15 cellular contexts compared by ENCODE assay signal in genomic region chr13:31950121-31950810, GRCh38.
DNase-seq lines count a peak whose midpoint lies in the region; ATAC-seq and FAIRE-seq lines count a peak whose summit lies in the region.
"Had no signal": no experiment of that assay in that cellular context is flagged by ENCODE, and none has a peak within 500 bp of the region (broad histone marks: within the 10 kb centered on the region; RNA-seq: fewer than 3 reads in every experiment).

No MANE protein-coding gene starts in this region.

- H3K9me3 Mint-ChIP-seq in activated CD4-positive, alpha-beta memory T cell treated with anti-CD3 and anti-CD28 coated beads, Interleukin-2, amount 10 ng/mL, durations not matched to agents 7 days and 5 days, result no peaks in the 10 kb centered on the region
- H3K9me3 Mint-ChIP-seq: activated CD4-positive, alpha-beta T cell treated with anti-CD3 and anti-CD28 coated beads, Interleukin-2, amount 10 ng/mL, durations not matched to agents 7 days and 5 days; activated T-cell treated with anti-CD3 and anti-CD28 coated beads, Interleukin-2, amount 50 U/mL, for 72 hours had no signal

- H3K4me1 ChIP-seq in small intestine (ENCODE audit: control insufficient read depth in 2 of 2, insufficient read depth in 1 of 2, low read depth in 1 of 2, low read length in 1 of 2), result peaks cover 0 to 3% of the 10 kb centered on the region in 2 donors
- H3K4me1 ChIP-seq in effector memory CD4-positive, alpha-beta T cell (ENCODE audit: control insufficient read depth, insufficient read depth, low read length, poor library complexity, severe bottlenecking), result no peaks in the 10 kb centered on the region
- H3K4me1 ChIP-seq: adrenal gland had no signal

- POLR2A ChIA-PET in activated CD4-positive, alpha-beta memory T cell treated with anti-CD3 and anti-CD28 coated beads, Interleukin-2, amount 10 ng/mL, durations not matched to agents 7 days and 5 days (lab: Charles Lee), result interaction anchor here (0.9 kb wide), 1 partner anchor 20 kb away, joined by 3 read pairs; no protein-coding TSS in a partner anchor

- 36 to 65% (median 46%) methylated on average over 2 of the region's 2 CpGs for WGBS in small intestine, 3 donors

- H3K27ac Mint-ChIP-seq in activated CD4-positive, alpha-beta memory T cell treated with anti-CD3 and anti-CD28 coated beads, Interleukin-2, amount 10 ng/mL, durations not matched to agents 7 days and 5 days, result no peak overlapping the region
- H3K27ac Mint-ChIP-seq: activated CD4-positive, alpha-beta T cell treated with anti-CD3 and anti-CD28 coated beads, Interleukin-2, amount 10 ng/mL, durations not matched to agents 7 days and 5 days; activated T-cell treated with anti-CD3 and anti-CD28 coated beads, Interleukin-2, amount 50 U/mL, for 72 hours had no signal

- no peak overlapping the region for H3K4me3 ChIP-seq in small intestine (ENCODE audit: low read depth in 1 of 2, low read length in 2 of 2)
- no peak overlapping the region for H3K4me3 ChIP-seq in effector memory CD4-positive, alpha-beta T cell (ENCODE audit: insufficient read depth, low read depth, low read length, poor library complexity, severe bottlenecking)
- H3K4me3 ChIP-seq: adrenal gland had no signal

- peak; percentile 66 for ATAC-seq in esophagus mucosa

- peaks cover 15% of the 10 kb centered on the region for H3K36me3 Mint-ChIP-seq in activated CD4-positive, alpha-beta memory T cell treated with anti-CD3 and anti-CD28 coated beads, Interleukin-2, amount 10 ng/mL, durations not matched to agents 7 days and 5 days (ENCODE audit: low read depth)

- no peak for FAIRE-seq in small intestine (lab: Jason Lieb, UNC)
- FAIRE-seq: A204.1 had no signal

- H3K27me3 ChIP-seq in small intestine (ENCODE audit: control insufficient read depth in 2 of 2, insufficient read depth in 2 of 2, low read length in 2 of 2), result no peaks in the 10 kb centered on the region
- H3K27me3 ChIP-seq in effector memory CD4-positive, alpha-beta T cell (replicated peaks; ENCODE audit: control insufficient read depth, insufficient read depth, low read length, poor library complexity, severe bottlenecking), result no peaks in the 10 kb centered on the region
- H3K27me3 ChIP-seq: adrenal gland had no signal

- no peaks in the 10 kb centered on the region for H3K9me3 ChIP-seq in small intestine (ENCODE audit: control insufficient read depth, low read depth)
- no peaks in the 10 kb centered on the region for H3K9me3 ChIP-seq in effector memory CD4-positive, alpha-beta T cell (ENCODE audit: control insufficient read depth, low read length)
- H3K9me3 ChIP-seq: adrenal gland had no signal

- peak; percentile 7 for DNase-seq in NCI-H2029 (lab: John Stamatoyannopoulos, UW)
- DNase-seq in NCI-H2029 treated with DMSO at 0.1 percent for 48 hours (lab: John Stamatoyannopoulos, UW), result no peak
- DNase-seq in NOMO-1 (lab: John Stamatoyannopoulos, UW; ENCODE audit: unreplicated experiment in 2 of 2), result peak; percentile 59 to 72
- DNase-seq in small intestine, result peak; percentile 46
- DNase-seq in activated CD4-positive, alpha-beta memory T cell treated with anti-CD3 and anti-CD28 coated beads, Interleukin-2, amount 10 ng/mL, durations not matched to agents 7 days and 5 days, result no peak
- no peak for DNase-seq in effector memory CD4-positive, alpha-beta T cell
- DNase-seq in NCI-H187 treated with DMSO at 0.1 percent for 48 hours (lab: John Stamatoyannopoulos, UW), result no peak
- DNase-seq: activated CD4-positive, alpha-beta T cell treated with anti-CD3 and anti-CD28 coated beads, Interleukin-2, amount 10 ng/mL, durations not matched to agents 7 days and 5 days; hippocampal formation; stimulated activated naive CD4-positive, alpha-beta T cell treated with Interleukin-2 at 50 U/mL for 16 hours had no signal

- H3K36me3 ChIP-seq in small intestine (ENCODE audit: control insufficient read depth in 2 of 2, insufficient read depth in 2 of 2, low read length in 2 of 2), result no peaks in the 10 kb centered on the region
- no peaks in the 10 kb centered on the region for H3K36me3 ChIP-seq in effector memory CD4-positive, alpha-beta T cell (ENCODE audit: control insufficient read depth, insufficient read depth, low read length)
- H3K36me3 ChIP-seq: adrenal gland had no signal

- peaks cover 13% of the 10 kb centered on the region for H3K4me1 Mint-ChIP-seq in activated CD4-positive, alpha-beta memory T cell treated with anti-CD3 and anti-CD28 coated beads, Interleukin-2, amount 10 ng/mL, durations not matched to agents 7 days and 5 days

- no peaks in the 10 kb centered on the region for H3K27me3 Mint-ChIP-seq in activated CD4-positive, alpha-beta memory T cell treated with anti-CD3 and anti-CD28 coated beads, Interleukin-2, amount 10 ng/mL, durations not matched to agents 7 days and 5 days
- H3K27me3 Mint-ChIP-seq: activated CD4-positive, alpha-beta T cell treated with anti-CD3 and anti-CD28 coated beads, Interleukin-2, amount 10 ng/mL, durations not matched to agents 7 days and 5 days had no signal

- CTCF ChIA-PET in activated CD4-positive, alpha-beta memory T cell treated with anti-CD3 and anti-CD28 coated beads, Interleukin-2, amount 10 ng/mL, durations not matched to agents 7 days and 5 days (lab: Charles Lee), result interaction anchor here (2.0 kb wide), 1 partner anchor 40 kb away, joined by 5 read pairs; no protein-coding TSS in a partner anchor

- H3K4me3 Mint-ChIP-seq in activated CD4-positive, alpha-beta memory T cell treated with anti-CD3 and anti-CD28 coated beads, Interleukin-2, amount 10 ng/mL, durations not matched to agents 7 days and 5 days, result no peak overlapping the region
- H3K4me3 Mint-ChIP-seq: activated CD4-positive, alpha-beta T cell treated with anti-CD3 and anti-CD28 coated beads, Interleukin-2, amount 10 ng/mL, durations not matched to agents 7 days and 5 days; activated T-cell treated with anti-CD3 and anti-CD28 coated beads, Interleukin-2, amount 50 U/mL, for 72 hours had no signal

- peak overlapping the region in 1 of 2 donors; percentile 36 for H3K27ac ChIP-seq in small intestine (ENCODE audit: low read depth in 1 of 2, low read length in 1 of 2)
- H3K27ac ChIP-seq in effector memory CD4-positive, alpha-beta T cell (ENCODE audit: insufficient read depth, low read length, poor library complexity, severe bottlenecking), result no peak overlapping the region
- H3K27ac ChIP-seq: RWPE1 had no signal

Comparison
In these comparisons a context has a peak if more than half of its experiments do, and no peak if none do; other contexts are left out.
1. DNase-seq: peak in NCI-H2029 (single experiment), NOMO-1 (2 of 2) and small intestine (single experiment); none in NCI-H2029 treated with DMSO at 0.1 percent for 48 hours (single experiment), activated CD4-positive, alpha-beta memory T cell treated with anti-CD3 and anti-CD28 coated beads, Interleukin-2, amount 10 ng/mL, durations not matched to agents 7 days and 5 days (single experiment), effector memory CD4-positive, alpha-beta T cell (0 of 3) and NCI-H187 treated with DMSO at 0.1 percent for 48 hours (single experiment).